Comparison of ENCODE assay signal across 26 cellular contexts in genomic region chr1:198116469-198116868, GRCh38. TPM values are rescaled to one million over a fixed set of nuclear protein-coding genes. Genes with fewer than 3 reads are reported as not detected.
DNase-seq lines count a peak whose midpoint lies in the region; ATAC-seq, FAIRE-seq and TF ChIP-seq lines count a peak whose summit lies in the region.
"Had no signal": no experiment of that assay in that cellular context is flagged by ENCODE, and none has a peak within 500 bp of the region (broad histone marks: within the 10 kb centered on the region; RNA-seq: fewer than 3 reads in every experiment).

No MANE protein-coding gene starts in this region.

- TF ChIP-seq EP300 in SK-N-SH (IDR thresholded peaks at IDR 0.05; ENCODE audit: borderline replicate concordance in 1 of 2, low read depth in 1 of 2, low read length in 1 of 2) (no peak), K562 (IDR thresholded peaks at IDR 0.05; ENCODE audit: low read length) (no peak)

- H3K9ac ChIP-seq in SK-N-SH (peak overlapping the region; percentile 54; the same call in 1 of the 2 replicates), K562 (ENCODE audit: insufficient read depth in 1 of 2, low read depth in 2 of 2, low read length in 2 of 2) (no peak overlapping the region), smooth muscle cell (ENCODE audit: low read depth) (no peak overlapping the region)
- H3K9ac ChIP-seq: BLaER1 treated with 17β-estradiol and CSF1 and Interleukin-3, amounts not matched to agents 10 nM and 100 nM had no signal

- no peaks in the 10 kb centered on the region for H3K9me1 ChIP-seq in K562 (ENCODE audit: control insufficient read depth, insufficient read depth, low read length)

- no peaks in the 10 kb centered on the region; the same call in 1 of the 2 replicates for H3K27me3 Mint-ChIP-seq in HFFc6 (ENCODE audit: insufficient read depth)
- H3K27me3 Mint-ChIP-seq: CD4-positive, alpha-beta T cell had no signal

- no peak overlapping the region for H3K4me3 Mint-ChIP-seq in HFFc6
- H3K4me3 Mint-ChIP-seq: CD14-positive monocyte; CD4-positive, alpha-beta T cell; CD8-positive, alpha-beta memory T cell had no signal

- CTCF ChIA-PET in SK-N-SH (lab: Yijun Ruan, JAX) (interaction anchor here (1.1 kb wide), 1 partner anchor 30 kb away, joined by 3 read pairs; no protein-coding TSS in a partner anchor), K562 (lab: Yijun Ruan, JAX; ENCODE audit: low intra/inter-chr PET ratio) (no interaction called here)

- H3K4me1 ChIP-seq in SK-N-SH (ENCODE audit: control insufficient read depth in 1 of 2, insufficient read depth in 2 of 2, low read depth in 1 of 2, low read length in 1 of 2) (peaks cover 30 to 56% of the 10 kb centered on the region in 2 experiments), K562 (replicated peaks in 1 of 2; ENCODE audit: control insufficient read depth in 2 of 2, insufficient read depth in 2 of 2, low read length in 2 of 2) (peaks cover 0 to 10% of the 10 kb centered on the region in 2 experiments; a peak in 2 of 5 replicates), smooth muscle cell (ENCODE audit: low read depth) (no peaks in the 10 kb centered on the region)
- H3K4me1 ChIP-seq: BE2C; BLaER1 treated with 17β-estradiol and CSF1 and Interleukin-3, amounts not matched to agents 10 nM and 100 nM; HAP-1 had no signal

- no peaks in the 10 kb centered on the region for H3K36me3 Mint-ChIP-seq in HFFc6 (ENCODE audit: low read depth)
- H3K36me3 Mint-ChIP-seq: CD14-positive monocyte had no signal

- no peak for DNase-seq in SK-N-SH
- no peak for DNase-seq in HFFc6
- DNase-seq in K562 (ENCODE audit: extremely low read depth in 1 of 4, low spot score in 3 of 4): no peak
- DNase-seq in smooth muscle cell (lab: John Stamatoyannopoulos, UW; ENCODE audit: unreplicated experiment): no peak
- no peak for DNase-seq in hypothalamus (lab: John Stamatoyannopoulos, UW)
- DNase-seq in activated naive CD4-positive, alpha-beta T cell treated with anti-CD3 and anti-CD28 coated beads, Interleukin-2, amount 50 U/mL, for 16 hours: no peak
- DNase-seq: ACHN; AML-193; BE2C; CD4-positive, alpha-beta T cell; CD8-positive, alpha-beta memory T cell; DMS 273 treated with DMSO at 0.1 percent for 48 hours; DMS79; EL; GDM1; GOT3 had no signal

- TF ChIP-seq RAD21 in SK-N-SH (IDR thresholded peaks at IDR 0.05; ENCODE audit: low read length) (no peak), K562 (CRISPR knock-in tag; conservative IDR thresholded peaks at IDR 0.05 in 1 of 2, IDR thresholded peaks at IDR 0.05 in 1 of 2) (no peak)

- ATAC-seq in SK-N-SH treated with all-trans-retinoic acid at 6 μM for 48 hours (no peak), K562 (no peak), GM21737 (IDR thresholded peaks at IDR 0.05; ENCODE audit: unreplicated experiment) (no peak)
- ATAC-seq: GM12878 had no signal

- H3K9me2 ChIP-seq in SK-N-SH: no peaks in the 10 kb centered on the region

- peak overlapping the region; percentile 27; the same call in 1 of the 2 replicates for H2AFZ ChIP-seq in SK-N-SH (ENCODE audit: low read depth)
- no peak overlapping the region for H2AFZ ChIP-seq in K562 (ENCODE audit: low read depth, low read length)
- peak overlapping the region; percentile 15 for H2AFZ ChIP-seq in smooth muscle cell (ENCODE audit: low read depth)

- H4K20me1 ChIP-seq in SK-N-SH (ENCODE audit: insufficient read depth) (no peaks in the 10 kb centered on the region), K562 (replicated peaks; ENCODE audit: control insufficient read depth, insufficient read depth, low read length) (no peaks in the 10 kb centered on the region), smooth muscle cell (ENCODE audit: low read depth) (no peaks in the 10 kb centered on the region)
- H4K20me1 ChIP-seq: BLaER1 treated with 17β-estradiol and CSF1 and Interleukin-3, amounts not matched to agents 10 nM and 100 nM had no signal

- H3K36me3 ChIP-seq in SK-N-SH (replicated peaks in 1 of 2; ENCODE audit: control insufficient read depth in 1 of 2, insufficient read depth in 2 of 2, low read length in 1 of 2) (no peaks in the 10 kb centered on the region), K562 (ENCODE audit: control insufficient read depth, insufficient read depth, low read length) (no peaks in the 10 kb centered on the region), smooth muscle cell (ENCODE audit: low read depth) (no peaks in the 10 kb centered on the region)
- H3K36me3 ChIP-seq: BE2C; BLaER1 treated with 17β-estradiol and CSF1 and Interleukin-3, amounts not matched to agents 10 nM and 100 nM; HAP-1 had no signal

- peak overlapping the region; percentile 47 for H3K27ac Mint-ChIP-seq in HFFc6
- H3K27ac Mint-ChIP-seq: CD14-positive monocyte; CD4-positive, alpha-beta T cell; CD8-positive, alpha-beta memory T cell had no signal

- peaks cover 79% of the 10 kb centered on the region for H3F3A ChIP-seq in SK-N-SH (replicated peaks; ENCODE audit: insufficient read depth)
- H3F3A ChIP-seq in smooth muscle cell (ENCODE audit: low read depth): peaks cover 2% of the 10 kb centered on the region

- POLR2A ChIA-PET in SK-N-SH (lab: Yijun Ruan, JAX): no interaction called here
- POLR2A ChIA-PET in K562 (lab: Yijun Ruan, JAX): interaction anchor here (2.1 kb wide), 1 partner anchor 12 kb away, joined by 5 read pairs; no protein-coding TSS in a partner anchor

- H3K9me3 ChIP-seq in SK-N-SH: no peaks in the 10 kb centered on the region
- H3K9me3 ChIP-seq in K562 (replicated peaks; ENCODE audit: control insufficient read depth, insufficient read depth, low read depth, low read length): no peaks in the 10 kb centered on the region
- H3K9me3 ChIP-seq in smooth muscle cell (replicated peaks; ENCODE audit: low read depth): no peaks in the 10 kb centered on the region
- H3K9me3 ChIP-seq: BE2C; BLaER1 treated with 17β-estradiol and CSF1 and Interleukin-3, amounts not matched to agents 10 nM and 100 nM; HAP-1 had no signal

- H3K4me1 Mint-ChIP-seq in HFFc6 (ENCODE audit: low read depth): peaks cover 27% of the 10 kb centered on the region
- H3K4me1 Mint-ChIP-seq: CD14-positive monocyte; CD8-positive, alpha-beta memory T cell had no signal

- BruUV-seq in K562 (replicated peaks; lab: Mats Ljungman, UMichigan): no TSS peak

- H3K4me3 ChIP-seq in SK-N-SH (ENCODE audit: low read depth in 2 of 2, low read length in 1 of 2) (no peak overlapping the region), K562 (no peak overlapping the region), smooth muscle cell (no peak overlapping the region)
- H3K4me3 ChIP-seq: BLaER1 treated with 17β-estradiol and CSF1 and Interleukin-3, amounts not matched to agents 10 nM and 100 nM; GM12878; HAP-1 had no signal

- peaks cover 9% of the 10 kb centered on the region; the same call in 1 of the 2 replicates for H3K79me2 ChIP-seq in SK-N-SH (ENCODE audit: insufficient read depth)
- H3K79me2 ChIP-seq in K562 (ENCODE audit: control insufficient read depth, insufficient read depth, low read length): no peaks in the 10 kb centered on the region
- no peaks in the 10 kb centered on the region for H3K79me2 ChIP-seq in smooth muscle cell (ENCODE audit: low read depth)

- TF ChIP-seq CTCF in SK-N-SH (IDR thresholded peaks at IDR 0.05): no peak
- TF ChIP-seq CTCF in HFFc6 (IDR thresholded peaks at IDR 0.05): no peak
- no peak for TF ChIP-seq CTCF in K562 (IDR thresholded peaks at IDR 0.05 in 2 of 3, conservative IDR thresholded peaks at IDR 0.05 in 1 of 3; ENCODE audit: insufficient read depth in 2 of 3, low read depth in 1 of 3, low read length in 3 of 3)
- no peak for TF ChIP-seq CTCF in smooth muscle cell (IDR thresholded peaks at IDR 0.05; ENCODE audit: borderline replicate concordance, insufficient read depth, poor library complexity, severe bottlenecking)

- in situ Hi-C loops in K562 (cut with MboI): no loop called here

- no peaks in the 10 kb centered on the region for H3K9me3 Mint-ChIP-seq in HFFc6
- H3K9me3 Mint-ChIP-seq: CD4-positive, alpha-beta T cell; CD8-positive, alpha-beta memory T cell had no signal

- H3K4me2 ChIP-seq in SK-N-SH: peak overlapping the region; percentile 58; the same call in 1 of the 2 replicates
- no peak overlapping the region for H3K4me2 ChIP-seq in K562 (ENCODE audit: insufficient read depth, low read length)
- no peak overlapping the region for H3K4me2 ChIP-seq in smooth muscle cell
- H3K4me2 ChIP-seq: BLaER1 treated with 17β-estradiol and CSF1 and Interleukin-3, amounts not matched to agents 10 nM and 100 nM had no signal

- no peak for TF ChIP-seq POLR2A in K562 (conservative IDR thresholded peaks at IDR 0.05)

- H3K27me3 ChIP-seq in SK-N-SH (ENCODE audit: insufficient read depth) (no peaks in the 10 kb centered on the region), K562 (ENCODE audit: control insufficient read depth in 2 of 2, insufficient read depth in 2 of 2, low read length in 2 of 2) (no peaks in the 10 kb centered on the region), smooth muscle cell (ENCODE audit: low read depth) (no peaks in the 10 kb centered on the region)
- H3K27me3 ChIP-seq: BE2C; BLaER1 treated with 17β-estradiol and CSF1 and Interleukin-3, amounts not matched to agents 10 nM and 100 nM had no signal

- no peak for FAIRE-seq in K562 (lab: Jason Lieb, UNC)
- FAIRE-seq: A204.1, GM12878, GM19239, H54 had no signal

- WGBS in SK-N-SH (ENCODE audit: low lambda C conversion rate): 88% methylated on average over 5 of the region's 5 CpGs
- 14% methylated on average over 5 of the region's 5 CpGs for WGBS in K562 (ENCODE audit: insufficient coverage, low coverage, missing lambda C conversion rate)
- 91% methylated on average over 5 of the region's 5 CpGs for WGBS in smooth muscle cell (ENCODE audit: low lambda C conversion rate)

- H3K27ac ChIP-seq in SK-N-SH (ENCODE audit: low read depth in 2 of 2, low read length in 1 of 2) (peak overlapping the region; percentile 92 to 97), K562 (ENCODE audit: extremely low read depth, low read depth, low read length) (no peak overlapping the region), smooth muscle cell (ENCODE audit: low read depth) (no peak overlapping the region)
- H3K27ac ChIP-seq: 22Rv1; BLaER1 treated with 17β-estradiol and CSF1 and Interleukin-3, amounts not matched to agents 10 nM and 100 nM had no signal

- intact Hi-C loops in K562 (cut with micrococcal nuclease): no loop called here

RNA-seq across cellular contexts. Expression of gene NEK7, which starts 40.3 kb away (rescaled TPM):
- polyA plus RNA-seq in SK-N-SH (2012; rRNA removed) (85.8 and 146 TPM in 2 replicates), K562 (2011; rRNA removed) (37.1 and 37.3 TPM in 2 replicates), K562 (2014; fragmentation: Illumina TruSeq; extraction: Trizol) (22.0 and 23.5 TPM in 2 replicates), K562 (2014; fragmentation: Nextera tagmentation; extraction: Ambion mirVana) (1 to 10 TPM; 8.5 to 10.0 TPM), K562 (2014; rRNA removed) (16.0 and 20.4 TPM in 2 replicates), smooth muscle cell (26.1 and 33.7 TPM in 2 replicates)
- polyA plus RNA-seq in SK-N-SH (2012; cell fraction: cytosol; rRNA removed): 148 and 159 TPM in 2 replicates
- 72.1 and 172 TPM in 2 replicates for polyA plus RNA-seq in SK-N-SH (2012; cell fraction: nucleus; rRNA removed)
- 100 to 1,000 TPM; 452 to 692 (median 485) TPM for total RNA-seq in HFFc6 (2021; fragmentation: NEBNext Ultra II Directional; extraction: Animal tissue kit (Norgen Biotek cat#: 25700))
- total RNA-seq in K562 (2011; cell fraction: chromatin; rRNA removed; ENCODE audit: low replicate concordance): 10.7 and 36.6 TPM in 2 replicates
- 5.7 and 6.2 TPM in 2 replicates for total RNA-seq in K562 (2011; cell fraction: nucleolus; rRNA removed)
- 10.0 and 16.6 TPM in 2 replicates for total RNA-seq in K562 (2011; cell fraction: nucleoplasm; rRNA removed)
- total RNA-seq in K562 (2014; rRNA removed) (25.5 and 30.9 TPM in 2 replicates), K562 (2014; rRNA removed; fragmentation: Illumina TruSeq; extraction: Trizol) (33.5 and 36.4 TPM in 2 replicates), K562 (2015; rRNA removed; fragmentation: Illumina TruSeq; extraction: Trizol) (23.7 and 27.7 TPM in 2 replicates), K562 (2021) (30.3 and 33.2 TPM in 2 replicates), smooth muscle cell (141 and 148 TPM in 2 replicates)
- polyA plus RNA-seq in K562 (2011; cell fraction: cytosol; rRNA removed): 9.9 and 20.0 TPM in 2 replicates
- 20.6 and 37.5 TPM in 2 replicates for polyA plus RNA-seq in K562 (2011; cell fraction: nucleus; rRNA removed)
- 16.0 and 19.7 TPM in 2 replicates for polyA plus RNA-seq in K562 (2012)
- polyA minus RNA-seq in K562 (2011; rRNA and poly(A)+ RNA removed): 64.1 and 75.5 TPM in 2 replicates
- polyA minus RNA-seq in K562 (2011; cell fraction: cytosol; rRNA and poly(A)+ RNA removed): 21.6 and 23.2 TPM in 2 replicates
- 21.5 and 38.9 TPM in 2 replicates for polyA minus RNA-seq in K562 (2011; cell fraction: nucleus; rRNA and poly(A)+ RNA removed)

Comparison
In these comparisons a context has a peak if more than half of its experiments do, and no peak if none do; other contexts are left out.
1. H3K27ac ChIP-seq: peak in SK-N-SH (2 of 2); none in K562 (single experiment) and smooth muscle cell (single experiment).